1 cellular context compared by ENCODE assay signal in the genomic region with DNA sequence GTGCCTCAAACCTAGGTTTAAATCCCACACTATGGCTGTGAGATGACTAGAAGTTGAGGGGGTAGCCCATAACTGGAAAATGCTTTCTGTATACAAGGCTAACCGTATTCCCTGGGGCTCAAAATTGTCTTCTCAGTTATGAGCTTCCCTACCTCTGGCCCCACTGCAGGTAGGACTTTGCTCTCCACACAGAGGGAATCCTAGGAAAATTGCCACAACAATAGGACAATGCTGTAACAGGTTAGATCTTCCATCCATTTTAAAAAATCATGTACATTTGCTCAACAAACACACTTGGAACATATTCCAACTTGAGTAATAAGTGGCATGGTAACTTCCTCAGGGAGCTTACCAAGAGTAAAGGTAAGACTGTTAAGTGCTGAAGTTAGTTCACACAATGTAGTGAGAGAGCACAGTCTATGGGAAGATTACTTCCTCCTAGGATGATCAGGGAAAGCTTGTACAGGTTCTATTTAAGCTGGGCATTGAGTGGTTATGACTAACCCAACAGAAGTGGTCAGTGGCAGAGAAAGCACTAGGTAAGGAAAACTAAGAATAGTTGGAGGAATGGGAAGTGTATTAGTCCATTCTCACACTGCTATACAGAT.
TF ChIP-seq lines count a peak whose summit lies in the region.

No MANE protein-coding gene starts in this region.

TF ChIP-seq in HepG2, 621 proteins besides CTCF, POLR2A, EP300 and RAD21 (continued from another document and continues in another):
- TF ChIP-seq, protein P1, sequence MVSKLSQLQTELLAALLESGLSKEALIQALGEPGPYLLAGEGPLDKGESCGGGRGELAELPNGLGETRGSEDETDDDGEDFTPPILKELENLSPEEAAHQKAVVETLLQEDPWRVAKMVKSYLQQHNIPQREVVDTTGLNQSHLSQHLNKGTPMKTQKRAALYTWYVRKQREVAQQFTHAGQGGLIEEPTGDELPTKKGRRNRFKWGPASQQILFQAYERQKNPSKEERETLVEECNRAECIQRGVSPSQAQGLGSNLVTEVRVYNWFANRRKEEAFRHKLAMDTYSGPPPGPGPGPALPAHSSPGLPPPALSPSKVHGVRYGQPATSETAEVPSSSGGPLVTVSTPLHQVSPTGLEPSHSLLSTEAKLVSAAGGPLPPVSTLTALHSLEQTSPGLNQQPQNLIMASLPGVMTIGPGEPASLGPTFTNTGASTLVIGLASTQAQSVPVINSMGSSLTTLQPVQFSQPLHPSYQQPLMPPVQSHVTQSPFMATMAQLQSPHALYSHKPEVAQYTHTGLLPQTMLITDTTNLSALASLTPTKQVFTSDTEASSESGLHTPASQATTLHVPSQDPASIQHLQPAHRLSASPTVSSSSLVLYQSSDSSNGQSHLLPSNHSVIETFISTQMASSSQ (IDR thresholded peaks at IDR 0.05; ENCODE audit: low read depth), result no peak
- TF ChIP-seq, protein P1 (CRISPR knock-in tag; IDR thresholded peaks at IDR 0.05; ENCODE audit: borderline replicate concordance), result no peak
- TF ChIP-seq, protein P2, sequence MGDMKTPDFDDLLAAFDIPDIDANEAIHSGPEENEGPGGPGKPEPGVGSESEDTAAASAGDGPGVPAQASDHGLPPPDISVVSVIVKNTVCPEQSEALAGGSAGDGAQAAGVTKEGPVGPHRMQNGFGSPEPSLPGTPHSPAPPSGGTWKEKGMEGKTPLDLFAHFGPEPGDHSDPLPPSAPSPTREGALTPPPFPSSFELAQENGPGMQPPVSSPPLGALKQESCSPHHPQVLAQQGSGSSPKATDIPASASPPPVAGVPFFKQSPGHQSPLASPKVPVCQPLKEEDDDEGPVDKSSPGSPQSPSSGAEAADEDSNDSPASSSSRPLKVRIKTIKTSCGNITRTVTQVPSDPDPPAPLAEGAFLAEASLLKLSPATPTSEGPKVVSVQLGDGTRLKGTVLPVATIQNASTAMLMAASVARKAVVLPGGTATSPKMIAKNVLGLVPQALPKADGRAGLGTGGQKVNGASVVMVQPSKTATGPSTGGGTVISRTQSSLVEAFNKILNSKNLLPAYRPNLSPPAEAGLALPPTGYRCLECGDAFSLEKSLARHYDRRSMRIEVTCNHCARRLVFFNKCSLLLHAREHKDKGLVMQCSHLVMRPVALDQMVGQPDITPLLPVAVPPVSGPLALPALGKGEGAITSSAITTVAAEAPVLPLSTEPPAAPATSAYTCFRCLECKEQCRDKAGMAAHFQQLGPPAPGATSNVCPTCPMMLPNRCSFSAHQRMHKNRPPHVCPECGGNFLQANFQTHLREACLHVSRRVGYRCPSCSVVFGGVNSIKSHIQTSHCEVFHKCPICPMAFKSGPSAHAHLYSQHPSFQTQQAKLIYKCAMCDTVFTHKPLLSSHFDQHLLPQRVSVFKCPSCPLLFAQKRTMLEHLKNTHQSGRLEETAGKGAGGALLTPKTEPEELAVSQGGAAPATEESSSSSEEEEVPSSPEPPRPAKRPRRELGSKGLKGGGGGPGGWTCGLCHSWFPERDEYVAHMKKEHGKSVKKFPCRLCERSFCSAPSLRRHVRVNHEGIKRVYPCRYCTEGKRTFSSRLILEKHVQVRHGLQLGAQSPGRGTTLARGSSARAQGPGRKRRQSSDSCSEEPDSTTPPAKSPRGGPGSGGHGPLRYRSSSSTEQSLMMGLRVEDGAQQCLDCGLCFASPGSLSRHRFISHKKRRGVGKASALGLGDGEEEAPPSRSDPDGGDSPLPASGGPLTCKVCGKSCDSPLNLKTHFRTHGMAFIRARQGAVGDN (CRISPR knock-in tag; IDR thresholded peaks at IDR 0.05), result no peak
- TF ChIP-seq ZNF17 (CRISPR knock-in tag; IDR thresholded peaks at IDR 0.05), result no peak
- TF ChIP-seq SOX6 (IDR thresholded peaks at IDR 0.05), result no peak
- peak; percentile 86 for TF ChIP-seq SOX6 (CRISPR knock-in tag; IDR thresholded peaks at IDR 0.05)
- no peak for TF ChIP-seq SP4 (CRISPR knock-in tag; IDR thresholded peaks at IDR 0.05)
- no peak for TF ChIP-seq TAF1 (CRISPR knock-in tag; IDR thresholded peaks at IDR 0.05)
- TF ChIP-seq EED (CRISPR knock-in tag; IDR thresholded peaks at IDR 0.05), result no peak
- no peak for TF ChIP-seq YEATS2 (CRISPR knock-in tag; IDR thresholded peaks at IDR 0.05; ENCODE audit: borderline replicate concordance)
- TF ChIP-seq U2AF1 (optimal IDR thresholded peaks at IDR 0.05; ENCODE audit: low read depth, low read length), result no peak
- TF ChIP-seq ZNF782 (CRISPR knock-in tag; IDR thresholded peaks at IDR 0.05; ENCODE audit: borderline replicate concordance), result no peak
- no peak for TF ChIP-seq NAIF1 (CRISPR knock-in tag; IDR thresholded peaks at IDR 0.05; ENCODE audit: borderline replicate concordance)
- TF ChIP-seq, protein P3, sequence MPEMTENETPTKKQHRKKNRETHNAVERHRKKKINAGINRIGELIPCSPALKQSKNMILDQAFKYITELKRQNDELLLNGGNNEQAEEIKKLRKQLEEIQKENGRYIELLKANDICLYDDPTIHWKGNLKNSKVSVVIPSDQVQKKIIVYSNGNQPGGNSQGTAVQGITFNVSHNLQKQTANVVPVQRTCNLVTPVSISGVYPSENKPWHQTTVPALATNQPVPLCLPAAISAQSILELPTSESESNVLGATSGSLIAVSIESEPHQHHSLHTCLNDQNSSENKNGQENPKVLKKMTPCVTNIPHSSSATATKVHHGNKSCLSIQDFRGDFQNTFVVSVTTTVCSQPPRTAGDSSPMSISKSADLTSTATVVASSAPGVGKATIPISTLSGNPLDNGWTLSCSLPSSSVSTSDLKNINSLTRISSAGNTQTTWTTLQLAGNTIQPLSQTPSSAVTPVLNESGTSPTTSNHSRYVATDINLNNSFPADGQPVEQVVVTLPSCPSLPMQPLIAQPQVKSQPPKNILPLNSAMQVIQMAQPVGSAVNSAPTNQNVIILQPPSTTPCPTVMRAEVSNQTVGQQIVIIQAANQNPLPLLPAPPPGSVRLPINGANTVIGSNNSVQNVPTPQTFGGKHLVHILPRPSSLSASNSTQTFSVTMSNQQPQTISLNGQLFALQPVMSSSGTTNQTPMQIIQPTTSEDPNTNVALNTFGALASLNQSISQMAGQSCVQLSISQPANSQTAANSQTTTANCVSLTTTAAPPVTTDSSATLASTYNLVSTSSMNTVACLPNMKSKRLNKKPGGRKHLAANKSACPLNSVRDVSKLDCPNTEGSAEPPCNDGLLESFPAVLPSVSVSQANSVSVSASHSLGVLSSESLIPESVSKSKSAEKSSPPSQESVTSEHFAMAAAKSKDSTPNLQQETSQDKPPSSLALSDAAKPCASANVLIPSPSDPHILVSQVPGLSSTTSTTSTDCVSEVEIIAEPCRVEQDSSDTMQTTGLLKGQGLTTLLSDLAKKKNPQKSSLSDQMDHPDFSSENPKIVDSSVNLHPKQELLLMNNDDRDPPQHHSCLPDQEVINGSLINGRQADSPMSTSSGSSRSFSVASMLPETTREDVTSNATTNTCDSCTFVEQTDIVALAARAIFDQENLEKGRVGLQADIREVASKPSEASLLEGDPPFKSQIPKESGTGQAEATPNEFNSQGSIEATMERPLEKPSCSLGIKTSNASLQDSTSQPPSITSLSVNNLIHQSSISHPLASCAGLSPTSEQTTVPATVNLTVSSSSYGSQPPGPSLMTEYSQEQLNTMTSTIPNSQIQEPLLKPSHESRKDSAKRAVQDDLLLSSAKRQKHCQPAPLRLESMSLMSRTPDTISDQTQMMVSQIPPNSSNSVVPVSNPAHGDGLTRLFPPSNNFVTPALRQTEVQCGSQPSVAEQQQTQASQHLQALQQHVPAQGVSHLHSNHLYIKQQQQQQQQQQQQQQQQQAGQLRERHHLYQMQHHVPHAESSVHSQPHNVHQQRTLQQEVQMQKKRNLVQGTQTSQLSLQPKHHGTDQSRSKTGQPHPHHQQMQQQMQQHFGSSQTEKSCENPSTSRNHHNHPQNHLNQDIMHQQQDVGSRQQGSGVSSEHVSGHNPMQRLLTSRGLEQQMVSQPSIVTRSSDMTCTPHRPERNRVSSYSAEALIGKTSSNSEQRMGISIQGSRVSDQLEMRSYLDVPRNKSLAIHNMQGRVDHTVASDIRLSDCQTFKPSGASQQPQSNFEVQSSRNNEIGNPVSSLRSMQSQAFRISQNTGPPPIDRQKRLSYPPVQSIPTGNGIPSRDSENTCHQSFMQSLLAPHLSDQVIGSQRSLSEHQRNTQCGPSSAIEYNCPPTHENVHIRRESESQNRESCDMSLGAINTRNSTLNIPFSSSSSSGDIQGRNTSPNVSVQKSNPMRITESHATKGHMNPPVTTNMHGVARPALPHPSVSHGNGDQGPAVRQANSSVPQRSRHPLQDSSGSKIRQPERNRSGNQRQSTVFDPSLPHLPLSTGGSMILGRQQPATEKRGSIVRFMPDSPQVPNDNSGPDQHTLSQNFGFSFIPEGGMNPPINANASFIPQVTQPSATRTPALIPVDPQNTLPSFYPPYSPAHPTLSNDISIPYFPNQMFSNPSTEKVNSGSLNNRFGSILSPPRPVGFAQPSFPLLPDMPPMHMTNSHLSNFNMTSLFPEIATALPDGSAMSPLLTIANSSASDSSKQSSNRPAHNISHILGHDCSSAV (CRISPR knock-in tag; IDR thresholded peaks at IDR 0.05; ENCODE audit: borderline replicate concordance), result no peak
- TF ChIP-seq, protein P4, sequence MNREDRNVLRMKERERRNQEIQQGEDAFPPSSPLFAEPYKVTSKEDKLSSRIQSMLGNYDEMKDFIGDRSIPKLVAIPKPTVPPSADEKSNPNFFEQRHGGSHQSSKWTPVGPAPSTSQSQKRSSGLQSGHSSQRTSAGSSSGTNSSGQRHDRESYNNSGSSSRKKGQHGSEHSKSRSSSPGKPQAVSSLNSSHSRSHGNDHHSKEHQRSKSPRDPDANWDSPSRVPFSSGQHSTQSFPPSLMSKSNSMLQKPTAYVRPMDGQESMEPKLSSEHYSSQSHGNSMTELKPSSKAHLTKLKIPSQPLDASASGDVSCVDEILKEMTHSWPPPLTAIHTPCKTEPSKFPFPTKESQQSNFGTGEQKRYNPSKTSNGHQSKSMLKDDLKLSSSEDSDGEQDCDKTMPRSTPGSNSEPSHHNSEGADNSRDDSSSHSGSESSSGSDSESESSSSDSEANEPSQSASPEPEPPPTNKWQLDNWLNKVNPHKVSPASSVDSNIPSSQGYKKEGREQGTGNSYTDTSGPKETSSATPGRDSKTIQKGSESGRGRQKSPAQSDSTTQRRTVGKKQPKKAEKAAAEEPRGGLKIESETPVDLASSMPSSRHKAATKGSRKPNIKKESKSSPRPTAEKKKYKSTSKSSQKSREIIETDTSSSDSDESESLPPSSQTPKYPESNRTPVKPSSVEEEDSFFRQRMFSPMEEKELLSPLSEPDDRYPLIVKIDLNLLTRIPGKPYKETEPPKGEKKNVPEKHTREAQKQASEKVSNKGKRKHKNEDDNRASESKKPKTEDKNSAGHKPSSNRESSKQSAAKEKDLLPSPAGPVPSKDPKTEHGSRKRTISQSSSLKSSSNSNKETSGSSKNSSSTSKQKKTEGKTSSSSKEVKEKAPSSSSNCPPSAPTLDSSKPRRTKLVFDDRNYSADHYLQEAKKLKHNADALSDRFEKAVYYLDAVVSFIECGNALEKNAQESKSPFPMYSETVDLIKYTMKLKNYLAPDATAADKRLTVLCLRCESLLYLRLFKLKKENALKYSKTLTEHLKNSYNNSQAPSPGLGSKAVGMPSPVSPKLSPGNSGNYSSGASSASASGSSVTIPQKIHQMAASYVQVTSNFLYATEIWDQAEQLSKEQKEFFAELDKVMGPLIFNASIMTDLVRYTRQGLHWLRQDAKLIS (CRISPR knock-in tag; IDR thresholded peaks at IDR 0.05), result no peak
- no peak for TF ChIP-seq ZNF619 (CRISPR knock-in tag; IDR thresholded peaks at IDR 0.05)
- TF ChIP-seq ZNF816 (CRISPR knock-in tag; IDR thresholded peaks at IDR 0.05; ENCODE audit: borderline replicate concordance), result no peak
- no peak for TF ChIP-seq PCBP2 (optimal IDR thresholded peaks at IDR 0.05; ENCODE audit: low read depth, low read length, poor library complexity, severe bottlenecking)
- no peak for TF ChIP-seq FIP1L1 (IDR thresholded peaks at IDR 0.05; ENCODE audit: borderline replicate concordance, insufficient read depth, low read depth, low read length)
- no peak for TF ChIP-seq NFE2 (CRISPR knock-in tag; IDR thresholded peaks at IDR 0.05)
- peak; percentile 45; the same call in 1 of the 2 replicates for TF ChIP-seq ZMYM3 (CRISPR knock-in tag; IDR thresholded peaks at IDR 0.05)
- no peak for TF ChIP-seq ARHGAP35 (CRISPR knock-in tag; IDR thresholded peaks at IDR 0.05; ENCODE audit: borderline replicate concordance)
- TF ChIP-seq, protein P5, sequence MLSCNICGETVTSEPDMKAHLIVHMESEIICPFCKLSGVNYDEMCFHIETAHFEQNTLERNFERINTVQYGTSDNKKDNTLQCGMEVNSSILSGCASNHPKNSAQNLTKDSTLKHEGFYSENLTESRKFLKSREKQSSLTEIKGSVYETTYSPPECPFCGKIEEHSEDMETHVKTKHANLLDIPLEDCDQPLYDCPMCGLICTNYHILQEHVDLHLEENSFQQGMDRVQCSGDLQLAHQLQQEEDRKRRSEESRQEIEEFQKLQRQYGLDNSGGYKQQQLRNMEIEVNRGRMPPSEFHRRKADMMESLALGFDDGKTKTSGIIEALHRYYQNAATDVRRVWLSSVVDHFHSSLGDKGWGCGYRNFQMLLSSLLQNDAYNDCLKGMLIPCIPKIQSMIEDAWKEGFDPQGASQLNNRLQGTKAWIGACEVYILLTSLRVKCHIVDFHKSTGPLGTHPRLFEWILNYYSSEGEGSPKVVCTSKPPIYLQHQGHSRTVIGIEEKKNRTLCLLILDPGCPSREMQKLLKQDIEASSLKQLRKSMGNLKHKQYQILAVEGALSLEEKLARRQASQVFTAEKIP (CRISPR knock-in tag; IDR thresholded peaks at IDR 0.05; ENCODE audit: borderline replicate concordance), result no peak
- TF ChIP-seq, protein P6, sequence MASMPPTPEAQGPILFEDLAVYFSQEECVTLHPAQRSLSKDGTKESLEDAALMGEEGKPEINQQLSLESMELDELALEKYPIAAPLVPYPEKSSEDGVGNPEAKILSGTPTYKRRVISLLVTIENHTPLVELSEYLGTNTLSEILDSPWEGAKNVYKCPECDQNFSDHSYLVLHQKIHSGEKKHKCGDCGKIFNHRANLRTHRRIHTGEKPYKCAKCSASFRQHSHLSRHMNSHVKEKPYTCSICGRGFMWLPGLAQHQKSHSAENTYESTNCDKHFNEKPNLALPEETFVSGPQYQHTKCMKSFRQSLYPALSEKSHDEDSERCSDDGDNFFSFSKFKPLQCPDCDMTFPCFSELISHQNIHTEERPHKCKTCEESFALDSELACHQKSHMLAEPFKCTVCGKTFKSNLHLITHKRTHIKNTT (CRISPR knock-in tag; IDR thresholded peaks at IDR 0.05), result no peak
- no peak for TF ChIP-seq PITX1 (CRISPR knock-in tag; IDR thresholded peaks at IDR 0.05)
- TF ChIP-seq POLR2AphosphoS2 (IDR thresholded peaks at IDR 0.05; ENCODE audit: low read depth, low read length), result no peak
- no peak for TF ChIP-seq ZNF547 (CRISPR knock-in tag; IDR thresholded peaks at IDR 0.05)
- no peak for TF ChIP-seq SPEN (CRISPR knock-in tag; IDR thresholded peaks at IDR 0.05; ENCODE audit: low read depth)
